ENCODE assay signal across 9 cellular contexts in genomic region chr6:160733045-160733646, GRCh38. TPM values are rescaled to one million over a fixed set of nuclear protein-coding genes. Genes with fewer than 3 reads are reported as not detected.
DNase-seq lines count a peak whose midpoint lies in the region; TF ChIP-seq lines count a peak whose summit lies in the region.
"Had no signal": no experiment of that assay in that cellular context is flagged by ENCODE, and none has a peak within 500 bp of the region (broad histone marks: within the 10 kb centered on the region; RNA-seq: fewer than 3 reads in every experiment).

No MANE protein-coding gene starts in this region.

- H3K27me3 Mint-ChIP-seq in nephron (ENCODE audit: low read depth): peaks cover 5% of the 10 kb centered on the region

- 41% methylated on average over 6 of the region's 8 CpGs for WGBS in esophagus muscularis mucosa
- WGBS in lower leg skin, 2 donors: 23 to 32% methylated on average over 8 of the region's 8 CpGs

- TF ChIP-seq POLR2A in esophagus muscularis mucosa (IDR thresholded peaks at IDR 0.05; ENCODE audit: low read depth) (no peak), lower leg skin (IDR thresholded peaks at IDR 0.05) (no peak)

- no peaks in the 10 kb centered on the region for H4K20me1 ChIP-seq in SU-DHL-6 (ENCODE audit: low read depth, low read length)

- H3K9ac ChIP-seq in SU-DHL-6 (ENCODE audit: low read length): no peak overlapping the region

- H3K36me3 ChIP-seq in HAP-1 (replicated peaks) (no peaks in the 10 kb centered on the region), SU-DHL-6 (ENCODE audit: low read length) (no peaks in the 10 kb centered on the region), esophagus muscularis mucosa (no peaks in the 10 kb centered on the region)
- H3K36me3 ChIP-seq: neutrophil had no signal

- H2AFZ ChIP-seq in SU-DHL-6 (ENCODE audit: low read depth, low read length, severe bottlenecking): no peak overlapping the region

- H3K4me1 Mint-ChIP-seq in nephron: no peaks in the 10 kb centered on the region

- no peaks in the 10 kb centered on the region for H3K79me2 ChIP-seq in SU-DHL-6 (ENCODE audit: insufficient read depth, low read length)

- H3K27me3 ChIP-seq in HAP-1 (ENCODE audit: low read depth) (no peaks in the 10 kb centered on the region), SU-DHL-6 (ENCODE audit: low read length) (no peaks in the 10 kb centered on the region), esophagus muscularis mucosa (peaks cover 0 to 6% (median 0%) of the 10 kb centered on the region in 4 donors)
- H3K27me3 ChIP-seq: neutrophil had no signal

- H3K4me1 ChIP-seq in HAP-1: no peaks in the 10 kb centered on the region
- no peaks in the 10 kb centered on the region for H3K4me1 ChIP-seq in esophagus muscularis mucosa

- H3K27ac Mint-ChIP-seq in nephron: no peak overlapping the region

- intact Hi-C loops in esophagus muscularis mucosa (cut with DNase I) (loop anchor here (5.0 to 10.0 kb wide), 2 partner anchors 34 to 642 kb away; no protein-coding TSS in a partner anchor), lower leg skin (cut with DNase I; ENCODE audit: low total_unique reads) (loop anchor here (5.0 kb wide), 1 partner anchor 639 kb away; no protein-coding TSS in a partner anchor)

- no peak for TF ChIP-seq EP300 in esophagus muscularis mucosa (IDR thresholded peaks at IDR 0.05)

- no peaks in the 10 kb centered on the region for H3K9me3 Mint-ChIP-seq in nephron

- in situ Hi-C loops in HAP-1 (cut with MboI; ENCODE audit: low sequenced_read_pairs): no loop called here

- CTCF ChIA-PET in AG04449 (lab: Yijun Ruan, JAX): interaction anchor here (0.8 to 4.8 kb wide), 8 partner anchors 260 to 647 kb away, joined by 3 to 38 read pairs (median 4); no protein-coding TSS in a partner anchor

- no peak for DNase-seq in AG04449 (ENCODE audit: low read depth, low spot score)
- DNase-seq in GM10266 (ENCODE audit: extremely low spot score): peak; percentile 51
- DNase-seq in HAP-1 (ENCODE audit: low spot score in 2 of 2): peak; percentile 20 to 62
- DNase-seq in LHCN-M2 (ENCODE audit: low read depth): peak; percentile 32
- no peak for DNase-seq in esophagus muscularis mucosa (ENCODE audit: extremely low spot score)
- no peak for DNase-seq in lower leg skin (ENCODE audit: low spot score in 2 of 2)

- H3F3A ChIP-seq in SU-DHL-6 (ENCODE audit: insufficient read depth): no peaks in the 10 kb centered on the region

- H3K36me3 Mint-ChIP-seq in nephron (ENCODE audit: low read depth): no peaks in the 10 kb centered on the region

- no peak overlapping the region for H3K4me3 Mint-ChIP-seq in nephron

- H3K9me2 ChIP-seq in SU-DHL-6 (replicated peaks; ENCODE audit: insufficient read depth, low read length): no peaks in the 10 kb centered on the region

- POLR2A ChIA-PET in AG04449 (lab: Yijun Ruan, JAX): no interaction called here

- no peak overlapping the region for H3K4me2 ChIP-seq in SU-DHL-6 (ENCODE audit: low read depth, low read length, poor library complexity, severe bottlenecking)

- H3K9me3 ChIP-seq in HAP-1: no peaks in the 10 kb centered on the region
- no peaks in the 10 kb centered on the region for H3K9me3 ChIP-seq in SU-DHL-6 (ENCODE audit: insufficient read depth, low read length)
- H3K9me3 ChIP-seq in esophagus muscularis mucosa: no peaks in the 10 kb centered on the region
- H3K9me3 ChIP-seq: neutrophil had no signal

- H3K27ac ChIP-seq in SU-DHL-6 (ENCODE audit: low read depth, low read length): no peak overlapping the region
- H3K27ac ChIP-seq in esophagus muscularis mucosa (replicated peaks in 1 of 4): no peak overlapping the region
- H3K27ac ChIP-seq: neutrophil had no signal

- H3K4me3 ChIP-seq in AG04449 (ENCODE audit: low read depth, low read length) (no peak overlapping the region), HAP-1 (no peak overlapping the region), SU-DHL-6 (ENCODE audit: insufficient read depth, low read length, poor library complexity, severe bottlenecking) (no peak overlapping the region), esophagus muscularis mucosa (no peak overlapping the region), lower leg skin (ENCODE audit: low read depth, poor library complexity, severe bottlenecking) (no peak overlapping the region)

- TF ChIP-seq CTCF in AG04449 (IDR thresholded peaks at IDR 0.05; ENCODE audit: insufficient read depth, low read length, missing control alignments): peak; percentile 30
- TF ChIP-seq CTCF in GM10266 (IDR thresholded peaks at IDR 0.05; ENCODE audit: control insufficient read depth, insufficient read depth, low read depth, missing control alignments): peak; percentile 74
- TF ChIP-seq CTCF in SU-DHL-6 (IDR thresholded peaks at IDR 0.05; ENCODE audit: insufficient read depth, low read length, poor library complexity, severe bottlenecking): peak; percentile 77
- peak; percentile 43 to 60 (median 45) for TF ChIP-seq CTCF in esophagus muscularis mucosa (IDR thresholded peaks at IDR 0.05)
- peak; percentile 64 to 74 (median 69) for TF ChIP-seq CTCF in nephron (IDR thresholded peaks at IDR 0.05; ENCODE audit: unreplicated experiment in 3 of 3)
- TF ChIP-seq CTCF in lower leg skin (IDR thresholded peaks at IDR 0.05): no peak

RNA-seq across cellular contexts. Expression of gene PLG, which starts 31.1 kb away (rescaled TPM):
- total RNA-seq in LHCN-M2 (2014; rRNA removed) (not detected in 2 replicates), esophagus muscularis mucosa (not detected), lower leg skin (not detected)
- not detected for polyA plus RNA-seq in LHCN-M2 (2012)

Comparison
In these comparisons a context has a peak if more than half of its experiments do, and no peak if none do; other contexts are left out.
1. DNase-seq: peak in GM10266 (single experiment), HAP-1 (2 of 2) and LHCN-M2 (single experiment); none in AG04449 (single experiment), esophagus muscularis mucosa (single experiment) and lower leg skin (0 of 2).
2. CTCF ChIP-seq: peak in AG04449 (single experiment), GM10266 (single experiment), SU-DHL-6 (single experiment), esophagus muscularis mucosa (3 of 3) and nephron (3 of 3); none in lower leg skin (0 of 3).